ENCODE assay signal across 10 cellular contexts in the genomic region with DNA sequence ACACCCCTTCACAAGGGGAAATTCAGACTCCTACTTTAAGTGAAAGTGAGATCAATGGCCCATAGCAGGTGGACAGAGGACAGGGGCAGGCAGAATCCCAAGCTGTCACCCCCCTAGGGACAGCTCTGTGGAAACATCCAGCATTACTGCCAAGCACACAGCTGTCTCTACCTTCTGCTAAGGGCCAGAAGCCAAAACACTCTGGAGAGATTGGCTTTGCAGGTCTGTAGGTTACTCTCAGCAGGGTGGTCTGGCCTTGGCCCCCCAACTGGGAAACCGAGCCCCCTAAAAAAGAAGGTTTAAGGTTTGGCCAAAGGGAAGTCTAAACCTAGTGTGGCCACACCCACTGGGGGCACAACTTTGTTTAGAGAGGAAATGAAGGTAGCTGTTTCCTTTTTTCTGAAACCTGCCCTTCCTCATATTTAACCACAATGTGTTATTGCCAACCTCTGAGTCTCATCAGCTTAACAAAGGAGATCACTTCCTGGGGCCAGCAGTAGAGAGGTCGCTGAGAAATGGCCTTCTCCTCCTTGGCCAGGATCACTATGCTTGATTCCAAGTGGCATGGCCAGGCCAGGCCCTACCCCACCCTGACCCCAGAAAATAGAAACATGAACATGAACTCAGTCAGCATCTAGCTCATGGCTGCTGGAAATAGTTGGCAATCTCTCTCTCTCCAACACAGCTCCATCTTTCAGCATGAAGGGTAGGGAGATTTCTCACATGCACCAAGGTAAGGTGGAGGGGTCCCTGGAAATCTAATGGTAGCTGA. TPM values are rescaled to one million over a fixed set of nuclear protein-coding genes. Genes with fewer than 3 reads are reported as not detected.
DNase-seq lines count a peak whose midpoint lies in the region; ATAC-seq, FAIRE-seq and TF ChIP-seq lines count a peak whose summit lies in the region.
"Had no signal": no experiment of that assay in that cellular context is flagged by ENCODE, and none has a peak within 500 bp of the region (broad histone marks: within the 10 kb centered on the region; RNA-seq: fewer than 3 reads in every experiment).

No MANE protein-coding gene starts in this region.

- TF ChIP-seq POLR2A in heart left ventricle (IDR thresholded peaks at IDR 0.05): no peak
- TF ChIP-seq POLR2A in vagina (IDR thresholded peaks at IDR 0.05): no peak

- intact Hi-C loops in Right ventricle myocardium superior (cut with DNase I): no loop called here
- intact Hi-C loops in heart left ventricle (cut with DNase I): no loop called here
- intact Hi-C loops in vagina (cut with DNase I): loop anchor here (10.0 kb wide), 1 partner anchor 59 kb away; no protein-coding TSS in a partner anchor

- peak; percentile 38 for ATAC-seq in Right ventricle myocardium superior (ENCODE audit: poor library complexity)
- peak in 3 of 4 donors; percentile 21 to 41 (median 26) for ATAC-seq in heart left ventricle

- H3K27ac ChIP-seq in right atrium auricular region (no peak overlapping the region), heart left ventricle (peak overlapping the region in 7 of 12 donors; percentile 6 to 90 (median 39)), vagina (peak overlapping the region; percentile 33)
- H3K27ac ChIP-seq: C4-2B had no signal

- DNase-seq in Right ventricle myocardium superior (no peak), right atrium auricular region (ENCODE audit: low spot score) (no peak), UCSD-AML1 (lab: John Stamatoyannopoulos, UW; ENCODE audit: unreplicated experiment) (peak; percentile 43), heart left ventricle (no peak), vagina (ENCODE audit: extremely low spot score in 2 of 2) (no peak), DMS79 treated with DMSO at 0.1 percent for 48 hours (lab: John Stamatoyannopoulos, UW) (no peak), HTR-8/SVneo (ENCODE audit: insufficient read length, low spot score) (no peak), HUDEP-2 (lab: John Stamatoyannopoulos, UW; ENCODE audit: unreplicated experiment in 76 of 76) (no peak)

- TF ChIP-seq CTCF in right atrium auricular region (IDR thresholded peaks at IDR 0.05) (no peak), heart left ventricle (IDR thresholded peaks at IDR 0.05) (no peak), vagina (IDR thresholded peaks at IDR 0.05) (no peak)

- no peaks in the 10 kb centered on the region for H3K9me3 ChIP-seq in right atrium auricular region
- no peaks in the 10 kb centered on the region for H3K9me3 ChIP-seq in heart left ventricle
- H3K9me3 ChIP-seq in vagina: no peaks in the 10 kb centered on the region

- FAIRE-seq in HTR-8/SVneo (lab: Jason Lieb, UNC): no peak
- FAIRE-seq: colon had no signal

- WGBS in heart left ventricle, 4 donors: 43 to 62% (median 53%) methylated on average over 2 of the region's 2 CpGs

- H3K27me3 ChIP-seq in right atrium auricular region (no peaks in the 10 kb centered on the region), heart left ventricle (no peaks in the 10 kb centered on the region), vagina (no peaks in the 10 kb centered on the region)

- H3K36me3 ChIP-seq in right atrium auricular region: no peaks in the 10 kb centered on the region
- peaks cover 0 to 37% (median 18%) of the 10 kb centered on the region in 9 donors for H3K36me3 ChIP-seq in heart left ventricle
- no peaks in the 10 kb centered on the region for H3K36me3 ChIP-seq in vagina

- H3K4me1 ChIP-seq in right atrium auricular region (peaks cover 0 to 15% of the 10 kb centered on the region in 2 donors), heart left ventricle (peaks cover 0 to 31% (median 7%) of the 10 kb centered on the region in 12 donors), vagina (peaks cover 9% of the 10 kb centered on the region)

- H3K4me3 ChIP-seq in right atrium auricular region: no peak overlapping the region
- H3K4me3 ChIP-seq in heart left ventricle: no peak overlapping the region
- H3K4me3 ChIP-seq in vagina: no peak overlapping the region

RNA-seq across cellular contexts. Expression of gene SCARF2, which starts 25.9 kb away (rescaled TPM):
- total RNA-seq in Right ventricle myocardium superior (2.6 TPM), right atrium auricular region (10 to 100 TPM in 1 of 2 donors, 1 to 10 TPM in 1; 6.5 to 11.0 TPM), heart left ventricle (10 to 100 TPM in 1 of 9 donors, 1 to 10 TPM in 8; 2.4 to 10.1 (median 3.1) TPM), vagina (32.2 TPM)
- polyA plus RNA-seq in heart left ventricle: 1 to 10 TPM; 1.5 to 2.7 TPM

RNA-seq across cellular contexts. Expression of gene KLHL22, which starts 32.1 kb away (rescaled TPM):
- 13.5 TPM for total RNA-seq in Right ventricle myocardium superior
- 10 to 100 TPM; 16.0 to 21.9 TPM for total RNA-seq in right atrium auricular region
- total RNA-seq in heart left ventricle: 10 to 100 TPM; 10.2 to 23.6 (median 17.1) TPM
- 10 to 100 TPM; 11.3 to 14.3 TPM for polyA plus RNA-seq in heart left ventricle
- total RNA-seq in vagina: 20.1 TPM

RNA-seq across cellular contexts. Expression of gene MED15, which starts 43.9 kb away (rescaled TPM):
- total RNA-seq in Right ventricle myocardium superior (36.3 TPM), right atrium auricular region (10 to 100 TPM; 18.8 to 40.6 TPM), heart left ventricle (10 to 100 TPM; 27.9 to 78.3 (median 43.0) TPM), vagina (72.2 TPM)
- 10 to 100 TPM; 29.1 to 42.6 TPM for polyA plus RNA-seq in heart left ventricle

Comparison
In these comparisons a context has a peak if more than half of its experiments do, and no peak if none do; other contexts are left out.
1. H3K27ac ChIP-seq: peak in heart left ventricle (7 of 12) and vagina (single experiment); none in right atrium auricular region (0 of 2).